In the genomic region with DNA sequence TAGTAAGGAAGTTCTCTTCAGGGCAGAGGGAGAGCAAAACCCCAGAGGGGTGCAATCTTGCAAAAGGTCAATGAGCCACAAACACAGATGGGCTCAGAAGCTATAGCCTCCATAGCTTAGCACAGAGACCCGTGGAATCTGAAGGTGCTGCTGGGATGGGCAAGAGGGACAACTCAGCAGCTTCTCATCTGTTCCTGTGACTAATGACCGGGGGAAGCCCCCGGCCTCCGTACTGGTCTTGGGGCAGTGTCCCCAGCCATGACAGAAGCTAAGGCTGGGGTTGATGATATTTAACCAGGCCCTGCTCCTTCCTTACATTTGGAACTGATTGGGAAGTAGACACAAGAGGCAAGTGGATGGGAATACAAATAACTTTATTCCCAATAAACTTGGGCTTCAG, we compare ENCODE assay signal across 35 cellular contexts.
"Had no signal": no experiment of that assay in that cellular context is flagged by ENCODE, and none has a peak within 500 bp of the region (broad histone marks: within the 10 kb centered on the region; RNA-seq: fewer than 3 reads in every experiment).

No MANE protein-coding gene starts in this region.

- ATAC-seq: activated CD8-positive, alpha-beta T cell treated with anti-CD3 and anti-CD28 coated beads for 36 hours; activated T-cell treated with anti-CD3 and anti-CD28 coated beads, Interleukin-2, amount 50 U/mL, for 72 hours; activated T-helper 17 cell treated with anti-CD3 and anti-CD28 coated beads, Interleukin-2, amount 50 U/mL, for 72 hours; T-cell; T-helper 17 cell had no signal

- H3K36me3 Mint-ChIP-seq: activated naive CD8-positive, alpha-beta T cell treated with anti-CD3 and anti-CD28 coated beads for 36 hours; IgD-negative memory B cell; T-cell had no signal

- H3K27ac ChIP-seq: brain microvascular endothelial cell, Peyer's patch, SJSA1, VCaP had no signal

- H3K4me3 ChIP-seq: MG63, Peyer's patch, SJSA1 had no signal

- H3K36me3 ChIP-seq: brain microvascular endothelial cell, MG63, Peyer's patch, SJSA1 had no signal

- H3K27me3 Mint-ChIP-seq: activated CD8-positive, alpha-beta T cell treated with anti-CD3 and anti-CD28 coated beads for 36 hours; activated naive CD8-positive, alpha-beta T cell treated with anti-CD3 and anti-CD28 coated beads for 36 hours; activated T-helper 17 cell treated with anti-CD3 and anti-CD28 coated beads, Interleukin-2, amount 50 U/mL, for 72 hours; IgD-negative memory B cell; T-helper 17 cell had no signal

- H3K4me1 Mint-ChIP-seq: activated T-helper 17 cell treated with anti-CD3 and anti-CD28 coated beads, Interleukin-2, amount 50 U/mL, for 72 hours had no signal

- H3K4me3 Mint-ChIP-seq: activated CD8-positive, alpha-beta T cell treated with anti-CD3 and anti-CD28 coated beads for 36 hours; activated naive CD8-positive, alpha-beta T cell treated with anti-CD3 and anti-CD28 coated beads for 36 hours; activated T-cell treated with anti-CD3 and anti-CD28 coated beads, Interleukin-2, amount 50 U/mL, for 72 hours; activated T-helper 17 cell treated with anti-CD3 and anti-CD28 coated beads, Interleukin-2, amount 50 U/mL, for 72 hours; IgD-negative memory B cell; T-cell; T-helper 17 cell had no signal

- DNase-seq: activated CD4-positive, alpha-beta T cell treated with anti-CD3 and anti-CD28 coated beads for 1 hour; activated CD4-positive, alpha-beta T cell treated with anti-CD3 and anti-CD28 coated beads for 48 hours; activated CD4-positive, CD25-positive, alpha-beta regulatory T cell; activated CD8-positive, alpha-beta T cell treated with anti-CD3 and anti-CD28 coated beads for 36 hours; activated effector memory CD4-positive, alpha-beta T cell treated with anti-CD3 and anti-CD28 coated beads, Interleukin-2, amount 50 U/mL, for 16 hours; activated naive CD4-positive, alpha-beta T cell; activated naive CD4-positive, alpha-beta T cell treated with anti-CD3 and anti-CD28 coated beads, Interleukin-2, amount 50 U/mL, for 16 hours; activated naive CD8-positive, alpha-beta T cell treated with anti-CD3 and anti-CD28 coated beads for 36 hours; activated T-cell treated with anti-CD3 and anti-CD28 coated beads, Interleukin-2, amount 50 U/mL, for 1 hour; activated T-cell treated with anti-CD3 and anti-CD28 coated beads, Interleukin-2, amount 50 U/mL, for 72 hours; amniotic stem cell; aorta; brain microvascular endothelial cell; central memory CD4-positive, alpha-beta T cell; Kasumi-1; KG1; MG63; NCI-H1092; NCI-H1436; NCI-H1694; NCI-H1930; NCI-H2081 treated with DMSO at 0.1 percent for 48 hours; NCI-H226; NCI-H446 treated with DMSO at 0.1 percent for 48 hours; NCI-H524; Peyer's patch; RPMI8226; SHP77 treated with DMSO at 0.1 percent for 48 hours; SK-N-SH; T-cell; T-helper 17 cell had no signal

- H3K9me3 Mint-ChIP-seq: activated CD8-positive, alpha-beta T cell treated with anti-CD3 and anti-CD28 coated beads for 36 hours; activated naive CD8-positive, alpha-beta T cell treated with anti-CD3 and anti-CD28 coated beads for 36 hours; activated T-cell treated with anti-CD3 and anti-CD28 coated beads, Interleukin-2, amount 50 U/mL, for 72 hours; activated T-helper 17 cell treated with anti-CD3 and anti-CD28 coated beads, Interleukin-2, amount 50 U/mL, for 72 hours; IgD-negative memory B cell; T-cell had no signal

- H3K9me3 ChIP-seq: Peyer's patch, SJSA1, SK-N-SH had no signal

- H3K4me1 ChIP-seq: Peyer's patch, SJSA1 had no signal

- H3K9ac ChIP-seq: SK-N-SH had no signal

- H3K27me3 ChIP-seq: brain microvascular endothelial cell, MG63, Peyer's patch, SJSA1 had no signal

- H3K27ac Mint-ChIP-seq: activated CD8-positive, alpha-beta T cell treated with anti-CD3 and anti-CD28 coated beads for 36 hours; activated naive CD8-positive, alpha-beta T cell treated with anti-CD3 and anti-CD28 coated beads for 36 hours; activated T-cell treated with anti-CD3 and anti-CD28 coated beads, Interleukin-2, amount 50 U/mL, for 72 hours; activated T-helper 17 cell treated with anti-CD3 and anti-CD28 coated beads, Interleukin-2, amount 50 U/mL, for 72 hours; T-cell; T-helper 17 cell had no signal
